ENCODE assay signal across 19 cellular contexts in the genomic region with DNA sequence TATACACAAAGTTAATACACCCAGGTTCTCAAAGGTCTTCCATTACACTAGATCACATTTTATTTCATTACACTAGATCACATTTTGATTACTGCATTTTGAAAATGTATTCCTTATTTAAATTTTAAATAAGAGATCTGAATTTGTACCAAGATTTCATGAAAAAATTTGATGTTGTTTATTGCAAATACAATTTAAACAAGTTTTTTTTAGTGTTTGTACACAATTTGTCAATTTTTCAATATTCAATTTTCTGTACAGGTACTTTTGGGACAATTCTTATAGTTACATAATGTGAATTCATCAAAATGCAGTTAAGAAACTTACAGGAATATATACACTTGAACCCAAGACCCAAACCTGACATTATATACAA. TPM values are rescaled to one million over a fixed set of nuclear protein-coding genes. Genes with fewer than 3 reads are reported as not detected.
DNase-seq lines count a peak whose midpoint lies in the region; ATAC-seq, FAIRE-seq and TF ChIP-seq lines count a peak whose summit lies in the region.
"Had no signal": no experiment of that assay in that cellular context is flagged by ENCODE, and none has a peak within 500 bp of the region (broad histone marks: within the 10 kb centered on the region; RNA-seq: fewer than 3 reads in every experiment).

No MANE protein-coding gene starts in this region.

- H3K36me3 ChIP-seq in ACC112 (ENCODE audit: insufficient read depth, low read length) (peaks cover 43% of the 10 kb centered on the region), GM23248 (ENCODE audit: low read depth) (peaks cover 50% of the 10 kb centered on the region), keratinocyte (ENCODE audit: control insufficient read depth in 2 of 2, extremely low read depth in 1 of 2, insufficient read depth in 2 of 2, low read length in 2 of 2) (peaks cover 7 to 23% of the 10 kb centered on the region in 2 experiments), trophoblast cell (ENCODE audit: control insufficient read depth in 1 of 2, insufficient read depth in 2 of 2, low read length in 2 of 2) (peaks cover 0 to 21% of the 10 kb centered on the region in 2 experiments)

- H2AK5ac ChIP-seq in trophoblast cell (ENCODE audit: low read length): no peak overlapping the region

- peak overlapping the region; percentile 20 for H3K27ac ChIP-seq in ACC112 (ENCODE audit: low read depth, low read length)
- peak overlapping the region; percentile 96 for H3K27ac ChIP-seq in GM23248
- peak overlapping the region; percentile 38 for H3K27ac ChIP-seq in keratinocyte (ENCODE audit: control insufficient read depth, insufficient read depth, low read length)
- no peak overlapping the region for H3K27ac ChIP-seq in trophoblast cell (ENCODE audit: low read depth, low read length)

- DNase-seq in GM23248 (no peak), WTC11 (ENCODE audit: low spot score) (no peak), keratinocyte (ENCODE audit: low read depth, low spot score) (peak; percentile 17), trophoblast cell (no peak), NCI-H526 (lab: John Stamatoyannopoulos, UW) (no peak)
- no peak for DNase-seq in NK-92 treated with Interleukin-12 subunit alpha and Interleukin-12 subunit beta, amount 100 ng/mL, for 24 hours (lab: John Stamatoyannopoulos, UW)
- DNase-seq: C1 segment of cervical spinal cord, DMS79, GDM1, NCI-H1048, NCI-H146, NCI-H345, SHP77 treated with DMSO at 0.1 percent for 48 hours had no signal

- no peak overlapping the region for H3K23ac ChIP-seq in trophoblast cell (ENCODE audit: low read length)

- H3K9me1 ChIP-seq in keratinocyte (ENCODE audit: control insufficient read depth, extremely low read depth, insufficient read depth, low read length): no peaks in the 10 kb centered on the region

- H3K79me1 ChIP-seq in trophoblast cell (ENCODE audit: low read length): no peaks in the 10 kb centered on the region

- H3K27ac Mint-ChIP-seq in WTC11: peak overlapping the region; percentile 67

- POLR2A ChIA-PET in WTC11 (lab: Charles Lee): interaction anchor here (0.8 to 1.3 kb wide), 4 partner anchors 10 to 89 kb away, joined by 3 to 5 read pairs (median 4); a partner anchor contains a TSS

- H3K9ac ChIP-seq in GM23248: peak overlapping the region; percentile 98; the same call in 1 of the 2 replicates
- H3K9ac ChIP-seq in keratinocyte (ENCODE audit: control insufficient read depth, extremely low read depth, insufficient read depth, low read length): no peak overlapping the region
- no peak overlapping the region for H3K9ac ChIP-seq in trophoblast cell (ENCODE audit: low read length)

- TF ChIP-seq CTCF in WTC11 (IDR thresholded peaks at IDR 0.05) (no peak), keratinocyte (optimal IDR thresholded peaks at IDR 0.05 in 1 of 3, IDR thresholded peaks at IDR 0.05 in 1 of 3, conservative IDR thresholded peaks at IDR 0.05 in 1 of 3; ENCODE audit: extremely low read depth in 1 of 3, insufficient read depth in 2 of 3, low read length in 3 of 3) (no peak)

- H3K4me2 ChIP-seq in GM23248 (ENCODE audit: unreplicated experiment) (no peak overlapping the region), keratinocyte (ENCODE audit: control insufficient read depth, extremely low read depth, insufficient read depth, low read depth, low read length) (no peak overlapping the region), trophoblast cell (ENCODE audit: low read length) (no peak overlapping the region)
- H3K4me2 ChIP-seq: GM23338 had no signal

- peaks cover 49% of the 10 kb centered on the region for H4K20me1 ChIP-seq in GM23248 (ENCODE audit: insufficient read depth)
- H4K20me1 ChIP-seq in keratinocyte (ENCODE audit: control insufficient read depth, extremely low read depth, insufficient read depth, low read length): peaks cover 17% of the 10 kb centered on the region

- no peak overlapping the region for H2BK120ac ChIP-seq in trophoblast cell (ENCODE audit: insufficient read depth, low read length, poor library complexity)

- no peak overlapping the region for H2BK5ac ChIP-seq in trophoblast cell (ENCODE audit: low read depth, low read length, poor library complexity)

- H3F3A ChIP-seq in GM23248 (ENCODE audit: insufficient read depth): peaks cover 85% of the 10 kb centered on the region

- no peaks in the 10 kb centered on the region for H3K27me3 Mint-ChIP-seq in WTC11 (ENCODE audit: low read depth)

- peaks cover 42% of the 10 kb centered on the region for H3K36me3 Mint-ChIP-seq in WTC11

- no peak overlapping the region for H4K12ac ChIP-seq in trophoblast cell (ENCODE audit: low read depth, low read length)

- no peak for ATAC-seq in WTC11
- no peak for ATAC-seq in GM19023 (IDR thresholded peaks at IDR 0.05; ENCODE audit: unreplicated experiment)

- no peak overlapping the region for H3K14ac ChIP-seq in trophoblast cell (ENCODE audit: low read length)

- CTCF ChIA-PET in WTC11 (lab: Charles Lee): interaction anchor here (0.8 to 1.2 kb wide), 3 partner anchors 233 to 367 kb away, joined by 3 to 4 read pairs (median 3); no protein-coding TSS in a partner anchor

- in situ Hi-C loops in GM23248 (cut with MboI): loop anchor here (10.0 to 25.0 kb wide), 2 partner anchors 306 to 579 kb away; no protein-coding TSS in a partner anchor

- no peak overlapping the region for H2BK12ac ChIP-seq in trophoblast cell (ENCODE audit: low read length)

- peaks cover 28% of the 10 kb centered on the region for H3K4me1 Mint-ChIP-seq in WTC11

- H3K4ac ChIP-seq in trophoblast cell (ENCODE audit: low read depth, low read length): no peak overlapping the region

- H3K27me3 ChIP-seq in ACC112 (ENCODE audit: insufficient read depth, low read length) (no peaks in the 10 kb centered on the region), GM23248 (replicated peaks; ENCODE audit: insufficient read depth) (no peaks in the 10 kb centered on the region), keratinocyte (ENCODE audit: control insufficient read depth, extremely low read depth, insufficient read depth, low read length) (no peaks in the 10 kb centered on the region), trophoblast cell (ENCODE audit: insufficient read depth, low read length) (no peaks in the 10 kb centered on the region)

- no peak overlapping the region for H2AFZ ChIP-seq in ACC112 (ENCODE audit: low read length, unreplicated experiment)
- H2AFZ ChIP-seq in GM23248: no peak overlapping the region
- H2AFZ ChIP-seq in keratinocyte (ENCODE audit: control insufficient read depth, low read length): no peak overlapping the region
- no peak overlapping the region for H2AFZ ChIP-seq in trophoblast cell (ENCODE audit: insufficient read depth, low read length, poor library complexity)
- H2AFZ ChIP-seq: GM23338 had no signal

- no peak for FAIRE-seq in keratinocyte (lab: Jason Lieb, UNC)
- FAIRE-seq: GM12892, GM19239, HTR-8/SVneo had no signal

- no peak overlapping the region for H4K8ac ChIP-seq in trophoblast cell (ENCODE audit: low read depth, low read length)

- H3K4me3 ChIP-seq in ACC112 (ENCODE audit: low read depth, low read length): no peak overlapping the region
- no peak overlapping the region for H3K4me3 ChIP-seq in GM23248
- H3K4me3 ChIP-seq in keratinocyte (ENCODE audit: control insufficient read depth in 2 of 3, extremely low read depth in 1 of 3, insufficient read depth in 2 of 3, low read depth in 1 of 3, low read length in 3 of 3): no peak overlapping the region
- H3K4me3 ChIP-seq in trophoblast cell (ENCODE audit: low read depth, low read length): no peak overlapping the region
- H3K4me3 ChIP-seq: GM23338 had no signal

- H3K79me2 ChIP-seq in ACC112 (ENCODE audit: control insufficient read depth, insufficient read depth, low read length, unreplicated experiment): no peaks in the 10 kb centered on the region
- peaks cover 39% of the 10 kb centered on the region for H3K79me2 ChIP-seq in GM23248 (ENCODE audit: insufficient read depth)
- H3K79me2 ChIP-seq in keratinocyte (ENCODE audit: control insufficient read depth, insufficient read depth, low read length): no peaks in the 10 kb centered on the region
- H3K79me2 ChIP-seq in trophoblast cell (ENCODE audit: control insufficient read depth, insufficient read depth, low read length, poor library complexity): no peaks in the 10 kb centered on the region

- no peaks in the 10 kb centered on the region for H3K9me3 Mint-ChIP-seq in WTC11
- H3K9me3 Mint-ChIP-seq: GM23338 had no signal

- H3K9me2 ChIP-seq in GM23248 (ENCODE audit: insufficient read depth): no peaks in the 10 kb centered on the region

- no peak overlapping the region for H3K4me3 Mint-ChIP-seq in WTC11
- H3K4me3 Mint-ChIP-seq: GM23338 had no signal

- H3K18ac ChIP-seq in trophoblast cell (ENCODE audit: low read length): no peak overlapping the region

- dilution Hi-C loops in keratinocyte (cut with MboI; ENCODE audit: extremely low pct_ligation_motif_present, low sequenced_read_pairs): no loop called here

- H3K9me3 ChIP-seq in GM23248 (ENCODE audit: low read depth) (no peaks in the 10 kb centered on the region), keratinocyte (ENCODE audit: control insufficient read depth, low read depth, low read length) (no peaks in the 10 kb centered on the region), trophoblast cell (ENCODE audit: insufficient read depth, low read depth, low read length) (no peaks in the 10 kb centered on the region)

- H4K91ac ChIP-seq in trophoblast cell (ENCODE audit: low read depth, low read length): no peak overlapping the region

- H3K4me1 ChIP-seq in ACC112 (ENCODE audit: control insufficient read depth, insufficient read depth, low read length, unreplicated experiment) (peaks cover 10% of the 10 kb centered on the region), GM23248 (ENCODE audit: insufficient read depth) (peaks cover 31% of the 10 kb centered on the region), keratinocyte (ENCODE audit: control insufficient read depth, extremely low read depth, insufficient read depth, low read length) (peaks cover 21% of the 10 kb centered on the region), trophoblast cell (ENCODE audit: control insufficient read depth in 1 of 2, insufficient read depth in 2 of 2, low read length in 2 of 2) (no peaks in the 10 kb centered on the region)

TF ChIP-seq in WTC11, 78 proteins besides CTCF, POLR2A, EP300 and RAD21 (continues in another document):
- TF ChIP-seq NR2C2 (CRISPR knock-in tag; IDR thresholded peaks at IDR 0.05): no peak

RNA-seq across cellular contexts. Expression of a gene that starts 14.3 kb away (rescaled TPM):
- total RNA-seq in GM23248 (2014; rRNA removed; shearing (Covaris generic)): 1,383 and 1,539 TPM in 2 replicates
- polyA plus RNA-seq in GM23248 (2016; fragmentation: Nextera tagmentation; extraction: Ambion mirVana) (649 and 683 TPM in 2 replicates), keratinocyte (213 to 577 TPM (median 375 TPM) in 3 replicates)
- total RNA-seq in WTC11 (2021): 295 to 381 TPM (median 309 TPM) in 3 replicates
- 528 TPM for polyA plus RNA-seq in keratinocyte (2011; ENCODE audit: low read depth)
- polyA plus RNA-seq in keratinocyte (2011; cell fraction: cytosol; rRNA removed): 64.1 and 143 TPM in 2 replicates
- polyA plus RNA-seq in keratinocyte (2011; cell fraction: nucleus; rRNA removed): 720 and 1,040 TPM in 2 replicates
- polyA plus RNA-seq in keratinocyte (2012; ENCODE audit: low replicate concordance): 229 and 376 TPM in 2 replicates
- 238 to 790 TPM (median 512 TPM) in 3 replicates for polyA minus RNA-seq in keratinocyte
- polyA minus RNA-seq in keratinocyte (2011; cell fraction: cytosol; rRNA and poly(A)+ RNA removed): 139 TPM
- polyA minus RNA-seq in keratinocyte (2011; cell fraction: nucleus; rRNA and poly(A)+ RNA removed): 1,093 and 1,815 TPM in 2 replicates
- polyA plus RNA-seq in trophoblast cell (2013): 849 and 857 TPM in 2 replicates
